In the genomic region with DNA sequence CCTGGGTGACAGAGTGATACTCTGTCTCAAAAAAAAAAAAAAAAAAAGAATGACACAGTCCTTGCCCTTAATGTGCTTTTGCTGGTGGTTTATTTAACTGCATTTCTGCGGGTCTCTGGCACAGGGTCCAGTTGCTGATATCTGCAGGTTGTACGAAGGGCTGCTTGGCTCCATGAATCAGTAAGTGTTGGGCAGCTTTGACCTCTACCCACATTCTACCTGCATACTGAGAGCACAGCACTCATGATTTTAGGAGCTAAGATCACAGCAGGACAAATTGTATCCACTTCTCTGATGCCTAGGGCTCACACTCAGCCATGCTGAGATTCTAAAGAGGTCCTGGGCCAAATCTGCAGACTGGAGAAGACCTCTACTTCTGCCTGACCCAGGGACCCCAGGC, we compare ENCODE assay signal across 8 cellular contexts.
"Had no signal": no experiment of that assay in that cellular context is flagged by ENCODE, and none has a peak within 500 bp of the region (broad histone marks: within the 10 kb centered on the region; RNA-seq: fewer than 3 reads in every experiment).

No MANE protein-coding gene starts in this region.

- H3K27ac Mint-ChIP-seq: H9, HFFc6 had no signal

- H3K27ac ChIP-seq: GM23248 had no signal

- H3K9me3 Mint-ChIP-seq: H9 had no signal

- H3K4me3 ChIP-seq: GM23248, HAP-1 had no signal

- ATAC-seq: HCT116 had no signal

- H2AFZ ChIP-seq: GM23248 had no signal

- H3K4me3 Mint-ChIP-seq: H9, HFFc6 had no signal

- H3K4me1 ChIP-seq: HAP-1 had no signal

- DNase-seq: GM23248, GOT3, H7, H9, HCEC 1CT, HFFc6 had no signal

- H3K36me3 ChIP-seq: HAP-1 had no signal

- H3K9me3 ChIP-seq: HAP-1 had no signal
